In the genomic region with DNA sequence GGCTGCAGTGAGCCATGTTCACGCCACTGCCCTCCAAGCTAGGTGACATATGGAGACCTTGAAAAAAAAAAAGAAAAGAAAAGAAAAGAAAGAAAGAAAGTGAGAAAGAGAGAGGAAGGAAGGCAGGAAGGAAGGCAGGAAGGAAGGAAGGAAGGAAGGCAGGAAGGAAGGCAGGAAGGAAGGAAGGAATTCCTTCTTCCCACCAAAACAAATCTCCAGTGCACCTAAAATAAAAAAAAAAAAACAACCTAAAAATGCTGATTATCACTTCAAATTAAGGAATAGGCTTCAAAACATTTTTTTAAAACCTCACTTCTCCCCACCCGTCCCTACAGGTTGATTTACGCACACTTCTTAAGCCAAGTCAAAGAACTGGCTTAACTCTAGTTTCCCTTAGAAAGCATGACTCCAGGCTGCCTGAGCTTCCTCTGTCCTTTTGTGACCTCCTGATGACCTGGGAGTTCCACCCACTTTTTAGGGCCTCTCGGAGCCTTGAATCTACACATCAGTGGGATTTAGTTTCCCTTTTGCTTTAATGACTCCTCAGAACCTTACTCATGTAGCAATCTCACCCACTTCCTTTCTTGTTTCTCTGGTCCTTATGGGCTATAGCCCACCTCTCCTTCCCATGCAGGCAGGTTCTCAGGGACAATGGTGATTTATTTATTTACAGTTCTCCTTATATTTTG, we compare ENCODE assay signal across 8 cellular contexts. TPM values are rescaled to one million over a fixed set of nuclear protein-coding genes. Genes with fewer than 3 reads are reported as not detected.
DNase-seq lines count a peak whose midpoint lies in the region; ATAC-seq, FAIRE-seq and TF ChIP-seq lines count a peak whose summit lies in the region.

No MANE protein-coding gene starts in this region.

- H3K36me3 Mint-ChIP-seq in activated CD8-positive, alpha-beta T cell treated with anti-CD3 and anti-CD28 coated beads, Interleukin-2, amount 10 ng/mL, durations not matched to agents 7 days and 5 days (ENCODE audit: low read depth): peaks cover 12% of the 10 kb centered on the region
- peaks cover 14% of the 10 kb centered on the region for H3K36me3 Mint-ChIP-seq in natural killer cell

- peak overlapping the region; percentile 54 for H3K4me3 Mint-ChIP-seq in activated CD8-positive, alpha-beta T cell treated with anti-CD3 and anti-CD28 coated beads, Interleukin-2, amount 10 ng/mL, durations not matched to agents 7 days and 5 days
- H3K4me3 Mint-ChIP-seq in natural killer cell: peak overlapping the region; percentile 86

- CTCF ChIA-PET in activated CD8-positive, alpha-beta T cell treated with anti-CD3 and anti-CD28 coated beads, Interleukin-2, amount 10 ng/mL, durations not matched to agents 7 days and 5 days (lab: Charles Lee): interaction anchor here (0.9 to 1.3 kb wide), 3 partner anchors 10 to 283 kb away, joined by 3 read pairs; no protein-coding TSS in a partner anchor

- DNase-seq in activated CD8-positive, alpha-beta T cell treated with anti-CD3 and anti-CD28 coated beads, Interleukin-2, amount 10 ng/mL, durations not matched to agents 7 days and 5 days: peak; percentile 51
- DNase-seq in natural killer cell (no peak), RCC 7860 (ENCODE audit: low spot score) (no peak), hippocampal formation (lab: John Stamatoyannopoulos, UW) (no peak), NCI-H1105 (lab: John Stamatoyannopoulos, UW) (no peak), GM19240 (ENCODE audit: insufficient read length, low spot score) (no peak)

- ATAC-seq in GM19025 (IDR thresholded peaks at IDR 0.05; ENCODE audit: low read depth, unreplicated experiment) (peak; percentile 77), HG03196 (IDR thresholded peaks at IDR 0.05; ENCODE audit: unreplicated experiment) (peak; percentile 97), natural killer cell (peak; percentile 91 to 98 (median 93))
- peak; percentile 89 for ATAC-seq in activated CD8-positive, alpha-beta T cell treated with anti-CD3 and anti-CD28 coated beads, Interleukin-2, amount 10 ng/mL, durations not matched to agents 7 days and 5 days

- intact Hi-C loops in natural killer cell (cut with micrococcal nuclease): loop anchor here (2.0 kb wide), 1 partner anchor 17 kb away; no protein-coding TSS in a partner anchor

- peaks cover 27% of the 10 kb centered on the region for H3K4me1 Mint-ChIP-seq in activated CD8-positive, alpha-beta T cell treated with anti-CD3 and anti-CD28 coated beads, Interleukin-2, amount 10 ng/mL, durations not matched to agents 7 days and 5 days (ENCODE audit: low read depth)
- H3K4me1 Mint-ChIP-seq in natural killer cell: peaks cover 26 to 32% of the 10 kb centered on the region in 2 donors

- peaks cover 12% of the 10 kb centered on the region for H3K9me3 Mint-ChIP-seq in activated CD8-positive, alpha-beta T cell treated with anti-CD3 and anti-CD28 coated beads, Interleukin-2, amount 10 ng/mL, durations not matched to agents 7 days and 5 days (ENCODE audit: insufficient read depth)
- peaks cover 0 to 3% of the 10 kb centered on the region in 2 donors for H3K9me3 Mint-ChIP-seq in natural killer cell

- POLR2A ChIA-PET in activated CD8-positive, alpha-beta T cell treated with anti-CD3 and anti-CD28 coated beads, Interleukin-2, amount 10 ng/mL, durations not matched to agents 7 days and 5 days (lab: Charles Lee): interaction anchor here (0.6 to 1.6 kb wide), 4 partner anchors 13 to 313 kb away, joined by 3 to 8 read pairs (median 4); no protein-coding TSS in a partner anchor

- no peak for FAIRE-seq in RCC 7860 (lab: Jason Lieb, UNC)

- peak overlapping the region; percentile 58 for H3K27ac Mint-ChIP-seq in activated CD8-positive, alpha-beta T cell treated with anti-CD3 and anti-CD28 coated beads, Interleukin-2, amount 10 ng/mL, durations not matched to agents 7 days and 5 days
- H3K27ac Mint-ChIP-seq in natural killer cell: peak overlapping the region; percentile 73 to 90

- H3K27me3 Mint-ChIP-seq in activated CD8-positive, alpha-beta T cell treated with anti-CD3 and anti-CD28 coated beads, Interleukin-2, amount 10 ng/mL, durations not matched to agents 7 days and 5 days (ENCODE audit: low read depth): no peaks in the 10 kb centered on the region
- no peaks in the 10 kb centered on the region for H3K27me3 Mint-ChIP-seq in natural killer cell (ENCODE audit: low read depth in 2 of 2)

- no peak for TF ChIP-seq CTCF in natural killer cell (IDR thresholded peaks at IDR 0.05)

RNA-seq across cellular contexts. Expression of gene DUSP6, which starts 18.6 kb away (rescaled TPM):
- 100 to 1,000 TPM; 116 to 119 TPM for total RNA-seq in activated CD8-positive, alpha-beta T cell treated with anti-CD3 and anti-CD28 coated beads, Interleukin-2, amount 10 ng/mL, durations not matched to agents 7 days and 5 days
- total RNA-seq in natural killer cell: 100 to 1,000 TPM in 2 of 3 donors, 10 to 100 TPM in 1; 52.2 to 222 (median 141) TPM
